In the genomic region with DNA sequence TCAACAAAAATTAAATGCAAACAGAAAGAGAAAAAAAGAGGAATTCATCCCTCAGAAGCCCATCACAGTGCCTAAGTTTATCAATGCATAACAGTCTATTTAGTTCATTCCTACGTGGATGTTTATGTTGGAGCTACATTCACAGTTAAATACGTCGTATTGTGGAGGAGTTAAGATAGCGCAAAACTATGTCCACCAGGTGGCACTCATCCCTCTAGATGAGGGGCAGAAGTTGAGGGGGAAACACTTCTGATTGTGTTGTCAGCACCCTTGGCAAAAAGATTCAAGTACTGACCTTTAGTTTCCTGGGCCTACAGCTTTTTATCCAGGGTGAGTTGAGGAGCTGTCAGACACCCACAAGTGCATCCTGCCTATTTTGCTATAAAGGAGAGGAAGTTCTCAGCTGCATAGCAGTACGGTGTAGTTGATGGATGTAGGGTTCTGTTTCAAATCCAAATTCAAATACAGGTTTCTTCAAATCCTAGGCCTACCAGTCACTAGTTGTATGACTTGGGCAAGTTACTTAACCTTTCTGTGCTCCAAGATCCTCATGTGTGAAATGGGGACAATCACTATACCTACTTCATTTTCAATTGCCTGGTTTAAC, we compare ENCODE assay signal across 8 cellular contexts. TPM values are rescaled to one million over a fixed set of nuclear protein-coding genes. Genes with fewer than 3 reads are reported as not detected.
A peak's percentile ranks its signal among the peaks of the same experiment; 100 is the strongest.
DNase-seq lines count a peak whose midpoint lies in the region; ATAC-seq and TF ChIP-seq lines count a peak whose summit lies in the region.

No MANE protein-coding gene starts in this region.

- in situ Hi-C loops in mammary epithelial cell (cut with MboI; ENCODE audit: low sequenced_read_pairs in 2 of 2), result no loop called here

- 71% methylated on average over 5 of the region's 5 CpGs for WGBS in mammary epithelial cell (ENCODE audit: low coverage, missing lambda C conversion rate)

- H3K4me2 ChIP-seq in mammary epithelial cell (ENCODE audit: insufficient read depth, low read depth, low read length), result no peak overlapping the region

- H3K9me3 ChIP-seq in RWPE2 (ENCODE audit: severe bottlenecking) (no peaks in the 10 kb centered on the region), mammary epithelial cell (replicated peaks; ENCODE audit: insufficient read depth, low read length) (no peaks in the 10 kb centered on the region)

- ATAC-seq in GM18909 (IDR thresholded peaks at IDR 0.05; ENCODE audit: poor library complexity, unreplicated experiment) (peak; percentile 58), RWPE2 (ENCODE audit: low read depth) (no peak)

- H3K36me3 ChIP-seq in BJ (ENCODE audit: control insufficient read depth, insufficient read depth, low read length), result no peaks in the 10 kb centered on the region
- H3K36me3 ChIP-seq in RWPE2 (ENCODE audit: low read depth), result no peaks in the 10 kb centered on the region
- H3K36me3 ChIP-seq in mammary epithelial cell (ENCODE audit: insufficient read depth, low read length), result no peaks in the 10 kb centered on the region

- H3K9ac ChIP-seq in mammary epithelial cell (ENCODE audit: insufficient read depth, low read length), result peak overlapping the region; percentile 25

- H3K27me3 ChIP-seq in BJ (ENCODE audit: control insufficient read depth, insufficient read depth, low read length) (no peaks in the 10 kb centered on the region), RWPE2 (ENCODE audit: insufficient read depth, poor library complexity, severe bottlenecking) (no peaks in the 10 kb centered on the region), mammary epithelial cell (ENCODE audit: insufficient read depth, low read length) (no peaks in the 10 kb centered on the region)

- intact Hi-C loops in mammary epithelial cell (cut with micrococcal nuclease), result no loop called here

- peak; percentile 73 for TF ChIP-seq RAD21 in Ishikawa (IDR thresholded peaks at IDR 0.05; ENCODE audit: low read depth)

- no TSS peak for BruUV-seq in mammary epithelial cell (replicated peaks; lab: Mats Ljungman, UMichigan)

- H3K27ac ChIP-seq in RWPE2 (ENCODE audit: poor library complexity, severe bottlenecking), result peak overlapping the region; percentile 96
- H3K27ac ChIP-seq in mammary epithelial cell (ENCODE audit: insufficient read depth, low read depth, low read length), result peak overlapping the region; percentile 88

- H4K20me1 ChIP-seq in mammary epithelial cell (ENCODE audit: insufficient read depth, low read length), result no peaks in the 10 kb centered on the region

- POLR2A ChIA-PET in BJ (lab: Charles Lee), result interaction anchor here (0.6 kb wide), 1 partner anchor 194 kb away, joined by 5 read pairs; no protein-coding TSS in a partner anchor

- TF ChIP-seq CTCF in BJ (IDR thresholded peaks at IDR 0.05; ENCODE audit: insufficient read depth, low read depth, low read length) (peak; percentile 50), RWPE2 (IDR thresholded peaks at IDR 0.05; ENCODE audit: poor library complexity, severe bottlenecking) (peak; percentile 70), mammary epithelial cell (conservative IDR thresholded peaks at IDR 0.05 in 1 of 2, IDR thresholded peaks at IDR 0.05 in 1 of 2; ENCODE audit: extremely low read depth in 1 of 2, insufficient read depth in 1 of 2, low read depth in 1 of 2, low read length in 2 of 2) (peak; percentile 62 to 64)

- H3K4me3 ChIP-seq in BJ (ENCODE audit: low read depth, low read length) (no peak overlapping the region), RWPE2 (ENCODE audit: severe bottlenecking) (no peak overlapping the region), mammary epithelial cell (replicated peaks in 1 of 3; ENCODE audit: insufficient read depth in 1 of 3, low read depth in 2 of 3, low read length in 3 of 3) (no peak overlapping the region)

- dilution Hi-C loops in mammary epithelial cell (cut with HindIII; ENCODE audit: low sequenced_read_pairs), result no loop called here

- TF ChIP-seq EP300 in Ishikawa (IDR thresholded peaks at IDR 0.05; ENCODE audit: borderline replicate concordance), result no peak

- DNase-seq in BJ (ENCODE audit: low read depth) (no peak), RWPE2 (ENCODE audit: low spot score) (no peak), mammary epithelial cell (peak; percentile 46), kidney tubule cell (ENCODE audit: low spot score) (peak; percentile 78), NCI-H187 (lab: John Stamatoyannopoulos, UW) (no peak)
- peak; percentile 77 for DNase-seq in stimulated activated CD8-positive, alpha-beta memory T cell treated with anti-CD3 and anti-CD28 coated beads, Interleukin-4, amount 100 ng/mL, for 48 hours

- H3K79me2 ChIP-seq in mammary epithelial cell (ENCODE audit: insufficient read depth, low read length), result no peaks in the 10 kb centered on the region

- H3K4me1 ChIP-seq in RWPE2 (ENCODE audit: insufficient read depth, poor library complexity, severe bottlenecking) (peaks cover 43% of the 10 kb centered on the region), mammary epithelial cell (ENCODE audit: insufficient read depth, low read length) (peaks cover 52% of the 10 kb centered on the region)

- CTCF ChIA-PET in BJ (lab: Yijun Ruan, JAX) (interaction anchor here (0.7 to 2.8 kb wide), 13 partner anchors 10 to 282 kb away, joined by 3 to 19 read pairs (median 4); a partner anchor contains a TSS), mammary epithelial cell (lab: Charles Lee; ENCODE audit: low non-redundant PET) (interaction anchor here (0.5 kb wide), 1 partner anchor 1455 kb away, joined by 8 read pairs; no protein-coding TSS in a partner anchor)

- H2AFZ ChIP-seq in mammary epithelial cell (ENCODE audit: low read depth, low read length), result no peak overlapping the region

TF ChIP-seq in Ishikawa, 13 proteins besides CTCF, POLR2A, EP300 and RAD21:
- TF ChIP-seq, protein P1, sequence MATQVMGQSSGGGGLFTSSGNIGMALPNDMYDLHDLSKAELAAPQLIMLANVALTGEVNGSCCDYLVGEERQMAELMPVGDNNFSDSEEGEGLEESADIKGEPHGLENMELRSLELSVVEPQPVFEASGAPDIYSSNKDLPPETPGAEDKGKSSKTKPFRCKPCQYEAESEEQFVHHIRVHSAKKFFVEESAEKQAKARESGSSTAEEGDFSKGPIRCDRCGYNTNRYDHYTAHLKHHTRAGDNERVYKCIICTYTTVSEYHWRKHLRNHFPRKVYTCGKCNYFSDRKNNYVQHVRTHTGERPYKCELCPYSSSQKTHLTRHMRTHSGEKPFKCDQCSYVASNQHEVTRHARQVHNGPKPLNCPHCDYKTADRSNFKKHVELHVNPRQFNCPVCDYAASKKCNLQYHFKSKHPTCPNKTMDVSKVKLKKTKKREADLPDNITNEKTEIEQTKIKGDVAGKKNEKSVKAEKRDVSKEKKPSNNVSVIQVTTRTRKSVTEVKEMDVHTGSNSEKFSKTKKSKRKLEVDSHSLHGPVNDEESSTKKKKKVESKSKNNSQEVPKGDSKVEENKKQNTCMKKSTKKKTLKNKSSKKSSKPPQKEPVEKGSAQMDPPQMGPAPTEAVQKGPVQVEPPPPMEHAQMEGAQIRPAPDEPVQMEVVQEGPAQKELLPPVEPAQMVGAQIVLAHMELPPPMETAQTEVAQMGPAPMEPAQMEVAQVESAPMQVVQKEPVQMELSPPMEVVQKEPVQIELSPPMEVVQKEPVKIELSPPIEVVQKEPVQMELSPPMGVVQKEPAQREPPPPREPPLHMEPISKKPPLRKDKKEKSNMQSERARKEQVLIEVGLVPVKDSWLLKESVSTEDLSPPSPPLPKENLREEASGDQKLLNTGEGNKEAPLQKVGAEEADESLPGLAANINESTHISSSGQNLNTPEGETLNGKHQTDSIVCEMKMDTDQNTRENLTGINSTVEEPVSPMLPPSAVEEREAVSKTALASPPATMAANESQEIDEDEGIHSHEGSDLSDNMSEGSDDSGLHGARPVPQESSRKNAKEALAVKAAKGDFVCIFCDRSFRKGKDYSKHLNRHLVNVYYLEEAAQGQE (IDR thresholded peaks at IDR 0.05; ENCODE audit: low read depth), result no peak
- no peak for TF ChIP-seq YY1 (IDR thresholded peaks at IDR 0.05; ENCODE audit: low read depth)

RNA-seq across cellular contexts. Expression of a gene that starts 26.8 kb away (rescaled TPM):
- polyA plus RNA-seq in BJ (2011; rRNA removed), result 87.2 and 122 TPM in 2 replicates
- polyA minus RNA-seq in BJ (2011; rRNA and poly(A)+ RNA removed), result 93.1 and 118 TPM in 2 replicates
- total RNA-seq in mammary epithelial cell, result 100 to 1,000 TPM; 165 to 435 TPM
- polyA plus RNA-seq in mammary epithelial cell, result 128 TPM
- polyA minus RNA-seq in mammary epithelial cell, result 202 TPM

Comparison
In these comparisons a context has a peak if more than half of its experiments do, and no peak if none do; other contexts are left out.
1. DNase-seq: peak in mammary epithelial cell (single experiment), kidney tubule cell (single experiment) and stimulated activated CD8-positive, alpha-beta memory T cell treated with anti-CD3 and anti-CD28 coated beads, Interleukin-4, amount 100 ng/mL, for 48 hours (single experiment); none in BJ (single experiment), RWPE2 (single experiment) and NCI-H187 (0 of 2).
2. Peak in every context shown above with its lines, with median percentiles within 50 percentile points of each other: CTCF ChIP-seq.